Comparison of ENCODE assay signal across 16 cellular contexts in genomic region chr1:194056169-194056568, GRCh38.
DNase-seq lines count a peak whose midpoint lies in the region; ATAC-seq and TF ChIP-seq lines count a peak whose summit lies in the region.
"Had no signal": no experiment of that assay in that cellular context is flagged by ENCODE, and none has a peak within 500 bp of the region (broad histone marks: within the 10 kb centered on the region; RNA-seq: fewer than 3 reads in every experiment).

No MANE protein-coding gene starts in this region.

- H3K4me1 ChIP-seq in left lung (peaks cover 0 to 3% of the 10 kb centered on the region in 2 donors), A673 (ENCODE audit: insufficient read depth, low read length, poor library complexity, severe bottlenecking) (no peaks in the 10 kb centered on the region)
- H3K4me1 ChIP-seq: foreskin keratinocyte, thyroid gland had no signal

- ATAC-seq in activated CD8-positive, alpha-beta T cell treated with anti-CD3 and anti-CD28 coated beads for 36 hours: peak; percentile 35
- peak; percentile 31 for ATAC-seq in left lung
- ATAC-seq: foreskin keratinocyte had no signal

- H3K36me3 ChIP-seq in left lung (no peaks in the 10 kb centered on the region), A673 (ENCODE audit: insufficient read depth, low read length, poor library complexity, severe bottlenecking) (no peaks in the 10 kb centered on the region)
- H3K36me3 ChIP-seq: thyroid gland had no signal

- peaks cover 11% of the 10 kb centered on the region for H3K9me3 Mint-ChIP-seq in activated CD8-positive, alpha-beta T cell treated with anti-CD3 and anti-CD28 coated beads for 36 hours

- H3K9me3 ChIP-seq in left lung (no peaks in the 10 kb centered on the region), A673 (ENCODE audit: low read depth, low read length, poor library complexity, severe bottlenecking) (no peaks in the 10 kb centered on the region)
- H3K9me3 ChIP-seq: thyroid gland had no signal

- H3K36me3 Mint-ChIP-seq in activated CD8-positive, alpha-beta T cell treated with anti-CD3 and anti-CD28 coated beads for 36 hours (ENCODE audit: low read depth): peaks cover 14% of the 10 kb centered on the region

- intact Hi-C loops in activated CD8-positive, alpha-beta T cell treated with anti-CD3 and anti-CD28 coated beads for 36 hours (cut with micrococcal nuclease): no loop called here
- intact Hi-C loops in left lung (cut with DNase I) (no loop called here), A673 (cut with micrococcal nuclease; ENCODE audit: unreplicated experiment) (no loop called here)

- no peaks in the 10 kb centered on the region for H3K27me3 Mint-ChIP-seq in activated CD8-positive, alpha-beta T cell treated with anti-CD3 and anti-CD28 coated beads for 36 hours

- POLR2A ChIA-PET in activated CD8-positive, alpha-beta T cell treated with anti-CD3 and anti-CD28 coated beads for 36 hours (lab: Charles Lee): no interaction called here
- POLR2A ChIA-PET in A673 (lab: Charles Lee; ENCODE audit: low non-redundant PET): no interaction called here

- H3K27me3 ChIP-seq in left lung (no peaks in the 10 kb centered on the region), A673 (replicated peaks; ENCODE audit: insufficient read depth, low read depth, low read length, poor library complexity) (no peaks in the 10 kb centered on the region)
- H3K27me3 ChIP-seq: foreskin keratinocyte, thyroid gland had no signal

- H3K27ac ChIP-seq in left lung (no peak overlapping the region), A673 (ENCODE audit: low read depth, low read length, poor library complexity, severe bottlenecking) (no peak overlapping the region)
- H3K27ac ChIP-seq: 22Rv1, foreskin keratinocyte, thyroid gland had no signal

- DNase-seq in NOMO-1 treated with DMSO at 0.1 percent for 48 hours (lab: John Stamatoyannopoulos, UW; ENCODE audit: unreplicated experiment) (peak; percentile 51), NOMO-1 treated with dmso at 0.1 percent for 144 hours (lab: John Stamatoyannopoulos, UW; ENCODE audit: unreplicated experiment) (no peak), EH (ENCODE audit: low read depth) (peak; percentile 53), left lung (no peak), A673 (ENCODE audit: low spot score) (no peak), middle frontal gyrus (ENCODE audit: extremely low spot score, low spot score) (no peak), islet precursor cell (no peak)
- DNase-seq in activated CD8-positive, alpha-beta T cell treated with anti-CD3 and anti-CD28 coated beads for 36 hours: no peak
- DNase-seq: C1 segment of cervical spinal cord, cerebellar nuclear complex, foreskin keratinocyte, mammary epithelial cell, NCI-H446 treated with DMSO at 0.1 percent for 48 hours, nephron progenitor cell, thyroid gland had no signal

- H3K4me3 ChIP-seq in left lung (no peak overlapping the region), A673 (ENCODE audit: low read depth, low read length, poor library complexity, severe bottlenecking) (no peak overlapping the region)
- H3K4me3 ChIP-seq: thyroid gland had no signal

- BruUV-seq in A673 (replicated peaks; lab: Mats Ljungman, UMichigan): no TSS peak

- CTCF ChIA-PET in activated CD8-positive, alpha-beta T cell treated with anti-CD3 and anti-CD28 coated beads for 36 hours (lab: Charles Lee): interaction anchor here (1.0 to 1.1 kb wide), 2 partner anchors 12 to 19 kb away, joined by 3 to 4 read pairs; no protein-coding TSS in a partner anchor
- CTCF ChIA-PET in A673 (lab: Charles Lee): no interaction called here

- no peak for TF ChIP-seq CTCF in activated CD8-positive, alpha-beta T cell treated with anti-CD3 and anti-CD28 coated beads for 36 hours (IDR thresholded peaks at IDR 0.05)
- TF ChIP-seq CTCF in left lung (IDR thresholded peaks at IDR 0.05) (no peak), A673 (conservative IDR thresholded peaks at IDR 0.05; ENCODE audit: low read depth, low read length) (no peak)

- peaks cover 75% of the 10 kb centered on the region for H3K4me1 Mint-ChIP-seq in activated CD8-positive, alpha-beta T cell treated with anti-CD3 and anti-CD28 coated beads for 36 hours (ENCODE audit: low read depth)
- H3K4me1 Mint-ChIP-seq: nephron progenitor cell had no signal

- no peak overlapping the region for H3K27ac Mint-ChIP-seq in activated CD8-positive, alpha-beta T cell treated with anti-CD3 and anti-CD28 coated beads for 36 hours
- H3K27ac Mint-ChIP-seq: nephron progenitor cell had no signal

- H3K4me3 Mint-ChIP-seq in activated CD8-positive, alpha-beta T cell treated with anti-CD3 and anti-CD28 coated beads for 36 hours: no peak overlapping the region
- H3K4me3 Mint-ChIP-seq: nephron progenitor cell had no signal

Comparison
In these comparisons a context has a peak if more than half of its experiments do, and no peak if none do; other contexts are left out.
1. DNase-seq: peak in NOMO-1 treated with DMSO at 0.1 percent for 48 hours (single experiment) and EH (single experiment); none in NOMO-1 treated with dmso at 0.1 percent for 144 hours (single experiment), activated CD8-positive, alpha-beta T cell treated with anti-CD3 and anti-CD28 coated beads for 36 hours (single experiment), left lung (0 of 2), A673 (single experiment), middle frontal gyrus (single experiment) and islet precursor cell (single experiment).